Comparison of ENCODE assay signal across 12 cellular contexts in the genomic region with DNA sequence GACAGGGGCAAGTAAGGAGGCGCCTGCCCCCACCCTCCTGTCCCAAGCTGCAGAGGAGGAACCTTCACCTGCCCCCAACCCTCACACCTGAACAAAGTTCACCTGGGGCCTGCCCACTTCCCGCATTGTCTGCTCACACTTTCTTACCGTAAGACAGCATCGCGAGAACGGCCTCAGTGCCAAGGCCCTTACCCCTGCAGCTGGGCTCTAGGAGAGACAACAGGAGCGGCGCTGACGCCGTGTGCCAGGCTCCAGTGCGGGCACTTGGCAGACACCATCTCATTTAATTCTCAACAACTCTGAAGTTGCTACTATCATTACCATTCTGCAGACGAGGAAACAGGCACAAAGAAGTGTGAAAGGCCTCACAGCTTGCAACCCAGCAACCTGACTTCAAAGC. TPM values are rescaled to one million over a fixed set of nuclear protein-coding genes. Genes with fewer than 3 reads are reported as not detected.
"Had no signal": no experiment of that assay in that cellular context is flagged by ENCODE, and none has a peak within 500 bp of the region (broad histone marks: within the 10 kb centered on the region; RNA-seq: fewer than 3 reads in every experiment).

No MANE protein-coding gene starts in this region.

- H3K4me3 Mint-ChIP-seq: activated CD4-positive, alpha-beta T cell treated with anti-CD3 and anti-CD28 coated beads for 36 hours had no signal

- H3K4me3 ChIP-seq: dorsolateral prefrontal cortex had no signal

- ATAC-seq: activated CD4-positive, alpha-beta T cell treated with anti-CD3 and anti-CD28 coated beads for 36 hours had no signal

- H3K27me3 Mint-ChIP-seq: activated CD4-positive, alpha-beta T cell treated with anti-CD3 and anti-CD28 coated beads for 36 hours had no signal

- H3K27me3 ChIP-seq: brain microvascular endothelial cell, dorsolateral prefrontal cortex had no signal

- H3K27ac ChIP-seq: brain microvascular endothelial cell, WERI-Rb-1 had no signal

- DNase-seq: activated CD4-positive, alpha-beta T cell treated with anti-CD3 and anti-CD28 coated beads for 36 hours; activated gamma-delta T cell treated with Interleukin-2 at 50 U/mL for 16 hours; activated T-cell treated with anti-CD3 and anti-CD28 coated beads, Interleukin-2, amount 50 U/mL, for 1 hour; brain microvascular endothelial cell; cerebellar nuclear complex; dorsolateral prefrontal cortex; hypothalamus; SHP77 treated with DMSO at 0.1 percent for 48 hours; stimulated activated CD4-positive, alpha-beta T cell treated with anti-CD3 and anti-CD28 coated beads, Interleukin-2, amount 100 ng/mL, for 48 hours; stimulated activated CD8-positive, alpha-beta memory T cell treated with anti-CD3 and anti-CD28 coated beads, Interleukin-4, amount 100 ng/mL, for 48 hours; WERI-Rb-1 had no signal

RNA-seq across cellular contexts. Expression of gene RAB37, which starts 35.0 kb away (rescaled TPM):
- total RNA-seq: glomerular endothelial cell had no signal

RNA-seq across cellular contexts. Expression of gene CD300LF, which starts 59.3 kb away (rescaled TPM):
- total RNA-seq: activated CD4-positive, alpha-beta T cell treated with anti-CD3 and anti-CD28 coated beads for 36 hours; glomerular endothelial cell had no signal
